2 cellular contexts compared by ENCODE assay signal in genomic region chr1:30886710-30887428, GRCh38.
TF ChIP-seq lines count a peak whose summit lies in the region.

No MANE protein-coding gene starts in this region.

TF ChIP-seq in HepG2, 621 proteins besides CTCF, POLR2A, EP300 and RAD21:
- no peak for TF ChIP-seq ZNF235 (CRISPR knock-in tag; IDR thresholded peaks at IDR 0.05; ENCODE audit: borderline replicate concordance)
- TF ChIP-seq ZKSCAN5 (CRISPR knock-in tag; IDR thresholded peaks at IDR 0.05) = no peak
- peak; percentile 91 for TF ChIP-seq ZNF768 (CRISPR knock-in tag; IDR thresholded peaks at IDR 0.05)
- peak; percentile 46; the same call in 1 of the 2 replicates for TF ChIP-seq ZNF629 (CRISPR knock-in tag; conservative IDR thresholded peaks at IDR 0.05)

TF ChIP-seq in neural cell, 6 proteins besides CTCF, POLR2A, EP300 and RAD21:
- TF ChIP-seq MXI1 (conservative IDR thresholded peaks at IDR 0.05; ENCODE audit: poor library complexity, severe bottlenecking) (no peak), POLR2AphosphoS5 (IDR thresholded peaks at IDR 0.05) (no peak), TAF1 (IDR thresholded peaks at IDR 0.05; ENCODE audit: low read depth) (no peak), REST (IDR thresholded peaks at IDR 0.05; ENCODE audit: borderline replicate concordance) (no peak), EZH2 (IDR thresholded peaks at IDR 0.05; ENCODE audit: borderline replicate concordance, insufficient read depth, low read length, poor library complexity, severe bottlenecking) (no peak), SMC3 (conservative IDR thresholded peaks at IDR 0.05; ENCODE audit: poor library complexity) (no peak)
